ENCODE assay signal across 1 cellular context in the genomic region with DNA sequence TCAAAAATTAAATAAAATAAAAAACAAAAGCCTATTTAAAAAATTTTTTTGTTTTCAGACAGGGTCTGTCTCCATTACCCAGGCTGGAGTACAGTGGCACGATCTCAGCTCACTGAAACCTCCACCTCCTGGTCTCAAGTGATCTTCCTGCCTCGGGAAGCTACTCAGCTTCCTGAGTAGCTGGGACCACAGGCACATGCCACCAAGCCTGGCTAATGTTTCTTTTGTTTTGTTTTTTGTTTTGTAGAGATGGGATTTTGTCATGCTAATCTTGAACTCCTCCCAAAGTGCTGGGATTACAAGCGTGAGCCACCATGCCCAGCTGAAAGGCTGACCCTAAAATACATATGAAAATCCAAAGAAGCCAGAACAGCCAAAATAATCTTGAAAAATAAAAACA.
TF ChIP-seq lines count a peak whose summit lies in the region.

No MANE protein-coding gene starts in this region.

TF ChIP-seq in endothelial cell of umbilical vein, 7 proteins besides CTCF, POLR2A, EP300 and RAD21:
- TF ChIP-seq JUN (IDR thresholded peaks at IDR 0.05; ENCODE audit: borderline replicate concordance, insufficient read depth, insufficient read length, low read depth) (peak; percentile 5), EZH2 (IDR thresholded peaks at IDR 0.05; ENCODE audit: borderline replicate concordance, low read depth, low read length, severe bottlenecking) (no peak)
